21 cellular contexts compared by ENCODE assay signal in the genomic region with DNA sequence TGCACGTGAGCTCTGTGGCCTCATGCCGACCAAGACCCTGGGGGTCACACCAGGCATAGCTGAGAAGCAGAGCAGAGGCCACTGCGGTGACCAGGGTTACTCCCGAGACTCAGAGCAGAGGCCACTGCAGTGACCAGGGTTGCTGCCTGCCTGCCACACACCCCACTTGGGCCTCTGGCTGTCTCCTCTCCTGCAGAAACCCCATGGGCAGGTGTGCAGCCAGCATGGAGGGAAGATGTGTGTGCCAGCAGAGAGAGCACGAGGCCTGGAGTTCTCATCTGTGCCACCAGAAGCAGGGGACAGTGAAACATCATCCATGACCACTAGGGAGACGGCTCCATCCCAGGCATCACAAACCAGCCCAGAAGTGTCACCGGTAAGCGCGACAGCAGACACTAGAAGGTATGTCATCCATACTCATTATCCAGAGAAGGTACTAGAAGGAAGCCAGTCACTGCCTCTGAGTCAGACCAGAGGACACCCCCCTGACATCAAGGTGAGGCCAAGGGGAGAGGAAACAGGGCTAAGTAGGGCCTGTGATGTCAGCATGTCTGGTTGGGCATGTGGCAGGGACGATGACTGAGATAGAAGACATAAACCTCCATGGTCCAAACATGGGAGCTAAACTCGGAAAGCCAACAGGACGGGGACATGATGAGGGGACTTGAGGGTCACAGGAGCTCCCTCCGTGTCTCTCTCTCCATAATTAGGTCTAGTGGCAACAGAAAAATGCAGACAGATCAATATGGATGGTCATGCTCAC. TPM values are rescaled to one million over a fixed set of nuclear protein-coding genes. Genes with fewer than 3 reads are reported as not detected.
DNase-seq lines count a peak whose midpoint lies in the region; ATAC-seq and TF ChIP-seq lines count a peak whose summit lies in the region.
"Had no signal": no experiment of that assay in that cellular context is flagged by ENCODE, and none has a peak within 500 bp of the region (broad histone marks: within the 10 kb centered on the region; RNA-seq: fewer than 3 reads in every experiment).

No MANE protein-coding gene starts in this region.

- CTCF ChIA-PET in activated CD4-positive, alpha-beta T cell treated with anti-CD3 and anti-CD28 coated beads, Interleukin-2, amount 10 ng/mL, durations not matched to agents 7 days and 5 days (lab: Charles Lee): interaction anchor here (0.7 to 0.9 kb wide), 2 partner anchors 29 to 66 kb away, joined by 3 read pairs; no protein-coding TSS in a partner anchor

- H3K4me3 ChIP-seq in endodermal cell (ENCODE audit: low read length): no peak overlapping the region

- no peaks in the 10 kb centered on the region for H3K9me3 Mint-ChIP-seq in activated CD4-positive, alpha-beta T cell treated with anti-CD3 and anti-CD28 coated beads, Interleukin-2, amount 10 ng/mL, durations not matched to agents 7 days and 5 days
- H3K9me3 Mint-ChIP-seq in endodermal cell (no peaks in the 10 kb centered on the region), osteocyte (ENCODE audit: unreplicated experiment) (no peaks in the 10 kb centered on the region)
- H3K9me3 Mint-ChIP-seq: activated naive CD4-positive, alpha-beta T cell treated with anti-CD3 and anti-CD28 coated beads for 36 hours; CD4-positive, CD25-positive, alpha-beta regulatory T cell; HFFc6; naive B cell; stimulated activated memory B cell treated with anti-CD40 and anti-IgM and Interleukin-4, amounts not matched to agents 10 μg/mL and 1 μg/mL and 100 μg/mL, for 72 hours; T-cell; type B pancreatic cell had no signal

- H3K9me3 ChIP-seq in endodermal cell (ENCODE audit: control insufficient read depth, low read length): no peaks in the 10 kb centered on the region

- H3K36me3 ChIP-seq in endodermal cell (ENCODE audit: control insufficient read depth, insufficient read depth, low read length): no peaks in the 10 kb centered on the region
- H3K36me3 ChIP-seq: WERI-Rb-1 had no signal

- no peak overlapping the region for H3K27ac ChIP-seq in endodermal cell (ENCODE audit: low read depth, low read length)
- H3K27ac ChIP-seq: RWPE1 had no signal

- 88 to 90% methylated on average over 8 to 13 of the region's 13 CpGs for WGBS in endodermal cell (ENCODE audit: insufficient coverage in 1 of 2, insufficient read length in 1 of 2), 2 experiments

- no peak overlapping the region for H3K4me3 Mint-ChIP-seq in activated CD4-positive, alpha-beta T cell treated with anti-CD3 and anti-CD28 coated beads, Interleukin-2, amount 10 ng/mL, durations not matched to agents 7 days and 5 days
- H3K4me3 Mint-ChIP-seq in endodermal cell: no peak overlapping the region
- H3K4me3 Mint-ChIP-seq in osteocyte (ENCODE audit: unreplicated experiment): no peak overlapping the region
- H3K4me3 Mint-ChIP-seq: activated naive CD4-positive, alpha-beta T cell treated with anti-CD3 and anti-CD28 coated beads for 36 hours; HFFc6; stimulated activated memory B cell treated with anti-CD40 and anti-IgM and Interleukin-4, amounts not matched to agents 10 μg/mL and 1 μg/mL and 100 μg/mL, for 72 hours; T-cell; type B pancreatic cell had no signal

- peak; percentile 6 for DNase-seq in activated CD4-positive, alpha-beta T cell treated with anti-CD3 and anti-CD28 coated beads for 48 hours
- DNase-seq in activated CD4-positive, alpha-beta T cell treated with anti-CD3 and anti-CD28 coated beads, Interleukin-2, amount 10 ng/mL, durations not matched to agents 7 days and 5 days: no peak
- DNase-seq in GM13976 (ENCODE audit: low spot score) (peak; percentile 22), endodermal cell (peak; percentile 40), osteocyte (ENCODE audit: extremely low spot score, unreplicated experiment) (peak; percentile 77), mesenteric fat pad (ENCODE audit: low spot score) (no peak)
- no peak for DNase-seq in effector CD8-positive, alpha-beta T cell (lab: John Stamatoyannopoulos, UW)
- DNase-seq: activated naive CD4-positive, alpha-beta T cell treated with anti-CD3 and anti-CD28 coated beads for 36 hours; CD4-positive, CD25-positive, alpha-beta regulatory T cell; DMS79 treated with DMSO at 0.1 percent for 48 hours; foreskin fibroblast; HFFc6; naive B cell; NCI-H1694; NCI-H345; WERI-Rb-1 had no signal

- H3K36me3 Mint-ChIP-seq in activated CD4-positive, alpha-beta T cell treated with anti-CD3 and anti-CD28 coated beads, Interleukin-2, amount 10 ng/mL, durations not matched to agents 7 days and 5 days (ENCODE audit: low read depth): peaks cover 34% of the 10 kb centered on the region
- H3K36me3 Mint-ChIP-seq in endodermal cell (ENCODE audit: low read depth): no peaks in the 10 kb centered on the region
- peaks cover 3% of the 10 kb centered on the region for H3K36me3 Mint-ChIP-seq in osteocyte (ENCODE audit: unreplicated experiment)
- H3K36me3 Mint-ChIP-seq: naive B cell; stimulated activated memory B cell treated with anti-CD40 and anti-IgM and Interleukin-4, amounts not matched to agents 10 μg/mL and 1 μg/mL and 100 μg/mL, for 72 hours; type B pancreatic cell had no signal

- TF ChIP-seq CTCF in GM13976 (IDR thresholded peaks at IDR 0.05; ENCODE audit: borderline replicate concordance, control extremely low read depth, extremely low read depth, insufficient read depth, missing control alignments): no peak
- peak; percentile 37 for TF ChIP-seq CTCF in endodermal cell (conservative IDR thresholded peaks at IDR 0.05)
- TF ChIP-seq CTCF in osteocyte (IDR thresholded peaks at IDR 0.05): no peak

- peaks cover 31% of the 10 kb centered on the region for H3K4me1 Mint-ChIP-seq in activated CD4-positive, alpha-beta T cell treated with anti-CD3 and anti-CD28 coated beads, Interleukin-2, amount 10 ng/mL, durations not matched to agents 7 days and 5 days
- H3K4me1 Mint-ChIP-seq in endodermal cell (no peaks in the 10 kb centered on the region), osteocyte (ENCODE audit: unreplicated experiment) (peaks cover 44% of the 10 kb centered on the region)

- in situ Hi-C loops in GM13976 (cut with MboI; ENCODE audit: low sequenced_read_pairs, unreplicated experiment): no loop called here

- no peak overlapping the region for H3K27ac Mint-ChIP-seq in activated CD4-positive, alpha-beta T cell treated with anti-CD3 and anti-CD28 coated beads, Interleukin-2, amount 10 ng/mL, durations not matched to agents 7 days and 5 days
- H3K27ac Mint-ChIP-seq in endodermal cell (no peak overlapping the region), osteocyte (ENCODE audit: unreplicated experiment) (no peak overlapping the region)
- H3K27ac Mint-ChIP-seq: activated naive CD4-positive, alpha-beta T cell treated with anti-CD3 and anti-CD28 coated beads for 36 hours; HFFc6; stimulated activated memory B cell treated with anti-CD40 and anti-IgM and Interleukin-4, amounts not matched to agents 10 μg/mL and 1 μg/mL and 100 μg/mL, for 72 hours; T-cell; type B pancreatic cell had no signal

- no peaks in the 10 kb centered on the region for H3K27me3 Mint-ChIP-seq in activated CD4-positive, alpha-beta T cell treated with anti-CD3 and anti-CD28 coated beads, Interleukin-2, amount 10 ng/mL, durations not matched to agents 7 days and 5 days
- no peaks in the 10 kb centered on the region for H3K27me3 Mint-ChIP-seq in endodermal cell (ENCODE audit: insufficient read depth)
- peaks cover 3% of the 10 kb centered on the region for H3K27me3 Mint-ChIP-seq in osteocyte (ENCODE audit: unreplicated experiment)
- H3K27me3 Mint-ChIP-seq: CD4-positive, CD25-positive, alpha-beta regulatory T cell; naive B cell; stimulated activated memory B cell treated with anti-CD40 and anti-IgM and Interleukin-4, amounts not matched to agents 10 μg/mL and 1 μg/mL and 100 μg/mL, for 72 hours; T-cell had no signal

- no peaks in the 10 kb centered on the region for H3K27me3 ChIP-seq in endodermal cell (ENCODE audit: control insufficient read depth, insufficient read depth, low read length, poor library complexity, severe bottlenecking)

- no peak for ATAC-seq in GM18867 (IDR thresholded peaks at IDR 0.05; ENCODE audit: unreplicated experiment)
- ATAC-seq: stimulated activated memory B cell treated with anti-CD40 and anti-IgM and Interleukin-4, amounts not matched to agents 10 μg/mL and 1 μg/mL and 100 μg/mL, for 72 hours; T-cell had no signal

- H3K4me1 ChIP-seq in endodermal cell (ENCODE audit: control insufficient read depth, insufficient read depth, low read length): no peaks in the 10 kb centered on the region

- POLR2A ChIA-PET in activated CD4-positive, alpha-beta T cell treated with anti-CD3 and anti-CD28 coated beads, Interleukin-2, amount 10 ng/mL, durations not matched to agents 7 days and 5 days (lab: Charles Lee): no interaction called here

- H3K9ac ChIP-seq in endodermal cell (ENCODE audit: extremely low read depth, low read length, poor library complexity, severe bottlenecking): no peak overlapping the region

RNA-seq across cellular contexts. Expression of a gene that starts 24.2 kb away (rescaled TPM):
- total RNA-seq in activated CD4-positive, alpha-beta T cell treated with anti-CD3 and anti-CD28 coated beads, Interleukin-2, amount 10 ng/mL, durations not matched to agents 7 days and 5 days: 10 to 100 TPM; 21.5 to 28.3 TPM
- total RNA-seq in endodermal cell (1 to 10 TPM; 1.4 to 2.6 TPM), osteocyte (149 and 168 TPM in 2 replicates), mesenteric fat pad (27.3 TPM)
- polyA plus RNA-seq in endodermal cell (2013, experiment 1 of 2): 8.4 TPM
- 5.3 TPM for polyA plus RNA-seq in endodermal cell (2013, experiment 2 of 2)

RNA-seq across cellular contexts. Expression of a gene that starts 52.3 kb away (rescaled TPM):
- total RNA-seq in activated CD4-positive, alpha-beta T cell treated with anti-CD3 and anti-CD28 coated beads, Interleukin-2, amount 10 ng/mL, durations not matched to agents 7 days and 5 days: 100 to 1,000 TPM; 223 to 242 TPM
- 100 to 1,000 TPM; 181 to 189 TPM for total RNA-seq in endodermal cell
- 145 TPM for polyA plus RNA-seq in endodermal cell (2013, experiment 1 of 2)
- polyA plus RNA-seq in endodermal cell (2013, experiment 2 of 2): 147 TPM
- 172 and 176 TPM in 2 replicates for total RNA-seq in osteocyte
- total RNA-seq in mesenteric fat pad: 147 TPM

Comparison
In these comparisons a context has a peak if more than half of its experiments do, and no peak if none do; other contexts are left out.
1. DNase-seq: peak in activated CD4-positive, alpha-beta T cell treated with anti-CD3 and anti-CD28 coated beads for 48 hours (single experiment), GM13976 (single experiment), endodermal cell (single experiment) and osteocyte (single experiment); none in activated CD4-positive, alpha-beta T cell treated with anti-CD3 and anti-CD28 coated beads, Interleukin-2, amount 10 ng/mL, durations not matched to agents 7 days and 5 days (single experiment), mesenteric fat pad (single experiment) and effector CD8-positive, alpha-beta T cell (single experiment).